In genomic region chr1:107139833-107140702, GRCh38 we compare ENCODE assay signal across 9 cellular contexts. TPM values are rescaled to one million over a fixed set of nuclear protein-coding genes. Genes with fewer than 3 reads are reported as not detected.
DNase-seq lines count a peak whose midpoint lies in the region; ATAC-seq and TF ChIP-seq lines count a peak whose summit lies in the region.
"Had no signal": no experiment of that assay in that cellular context is flagged by ENCODE, and none has a peak within 500 bp of the region (broad histone marks: within the 10 kb centered on the region; RNA-seq: fewer than 3 reads in every experiment).

No MANE protein-coding gene starts in this region.

- H3K9me3 ChIP-seq in Peyer's patch, result no peaks in the 10 kb centered on the region

- BruUV-seq in Calu3 (replicated peaks; lab: Mats Ljungman, UMichigan), result no TSS peak

- H3K4me1 ChIP-seq in Peyer's patch, result peaks cover 0 to 20% (median 3%) of the 10 kb centered on the region in 4 donors

- peak overlapping the region; percentile 72 for H3K4me3 Mint-ChIP-seq in Calu3 (ENCODE audit: low read depth, unreplicated experiment)
- peak overlapping the region; percentile 85 for H3K4me3 Mint-ChIP-seq in stimulated activated naive CD8-positive, alpha-beta T cell treated with anti-CD3 and anti-CD28 coated beads, Interleukin-15, amount 100 ng/mL, for 72 hours

- H3K4me3 ChIP-seq in Peyer's patch (peak overlapping the region; percentile 24 to 59 (median 54)), choroid plexus epithelial cell (ENCODE audit: low read depth, low read length) (peak overlapping the region; percentile 43)

- TF ChIP-seq POLR2A in Peyer's patch (IDR thresholded peaks at IDR 0.05), result no peak

- no peak for TF ChIP-seq CTCF in Calu3 (IDR thresholded peaks at IDR 0.05; ENCODE audit: unreplicated experiment)
- no peak for TF ChIP-seq CTCF in Peyer's patch (IDR thresholded peaks at IDR 0.05)
- no peak for TF ChIP-seq CTCF in choroid plexus epithelial cell (conservative IDR thresholded peaks at IDR 0.05; ENCODE audit: low read depth, low read length)

- H3K36me3 ChIP-seq in Peyer's patch, result no peaks in the 10 kb centered on the region

- no peaks in the 10 kb centered on the region for H3K9me3 Mint-ChIP-seq in Calu3 (ENCODE audit: low read depth, unreplicated experiment)
- H3K9me3 Mint-ChIP-seq in stimulated activated naive CD8-positive, alpha-beta T cell treated with anti-CD3 and anti-CD28 coated beads, Interleukin-15, amount 100 ng/mL, for 72 hours, result no peaks in the 10 kb centered on the region

- H3K27ac ChIP-seq in Peyer's patch, result no peak overlapping the region

- H3K36me3 Mint-ChIP-seq in Calu3 (ENCODE audit: insufficient read depth, unreplicated experiment), result peaks cover 20% of the 10 kb centered on the region

- intact Hi-C loops in Calu3 (cut with micrococcal nuclease; ENCODE audit: unreplicated experiment), result loop anchor here (5.0 to 10.0 kb wide), 4 partner anchors 83 to 518 kb away; partner anchors contain the start of gene PRMT6

- CTCF ChIA-PET in Calu3 (lab: Charles Lee), result no interaction called here

- DNase-seq in Calu3 (peak; percentile 18), Peyer's patch (no peak), choroid plexus epithelial cell (ENCODE audit: low read depth) (peak; percentile 56), left kidney (ENCODE audit: low read depth, low spot score) (peak; percentile 79), A172 (ENCODE audit: low spot score) (no peak)
- peak; percentile 30 to 34 for DNase-seq in stimulated activated naive CD8-positive, alpha-beta T cell treated with anti-CD3 and anti-CD28 coated beads, Interleukin-15, amount 100 ng/mL, for 72 hours

- peaks cover 0 to 5% of the 10 kb centered on the region in 2 donors for H3K27me3 ChIP-seq in Peyer's patch

- H3K27ac Mint-ChIP-seq in Calu3 (ENCODE audit: unreplicated experiment), result peak overlapping the region; percentile 58
- no peak overlapping the region for H3K27ac Mint-ChIP-seq in stimulated activated naive CD8-positive, alpha-beta T cell treated with anti-CD3 and anti-CD28 coated beads, Interleukin-15, amount 100 ng/mL, for 72 hours

- peaks cover 16% of the 10 kb centered on the region for H3K4me1 Mint-ChIP-seq in Calu3 (ENCODE audit: low read depth, unreplicated experiment)
- peaks cover 29% of the 10 kb centered on the region for H3K4me1 Mint-ChIP-seq in stimulated activated naive CD8-positive, alpha-beta T cell treated with anti-CD3 and anti-CD28 coated beads, Interleukin-15, amount 100 ng/mL, for 72 hours

- peaks cover 24% of the 10 kb centered on the region for H3K27me3 Mint-ChIP-seq in Calu3 (ENCODE audit: unreplicated experiment)
- H3K27me3 Mint-ChIP-seq in stimulated activated naive CD8-positive, alpha-beta T cell treated with anti-CD3 and anti-CD28 coated beads, Interleukin-15, amount 100 ng/mL, for 72 hours, result peaks cover 52% of the 10 kb centered on the region

- ATAC-seq in GM21529 (IDR thresholded peaks at IDR 0.05; ENCODE audit: unreplicated experiment) (peak; percentile 43), HG02571 (IDR thresholded peaks at IDR 0.05; ENCODE audit: unreplicated experiment) (no peak)
- ATAC-seq in stimulated activated naive CD8-positive, alpha-beta T cell treated with anti-CD3 and anti-CD28 coated beads, Interleukin-15, amount 100 ng/mL, for 72 hours, result peak; percentile 81

RNA-seq across cellular contexts. Expression of gene NTNG1, which starts 0.8 kb away (rescaled TPM):
- total RNA-seq in Calu3 (2022) (1.5 and 2.6 TPM in 2 replicates), Peyer's patch (10 to 100 TPM in 1 of 4 donors, not detected in 3; 17.3 TPM)
- not detected in 2 replicates for total RNA-seq in A172 (2014; rRNA removed; shearing (Covaris generic))
- total RNA-seq: T-helper 2 cell treated with Interferon-gamma antibody and Interleukin-4, amounts not matched to agents 100 ng/mL and 5 ng/mL, for 36 hours had no signal

Comparison
In these comparisons a context has a peak if more than half of its experiments do, and no peak if none do; other contexts are left out.
1. DNase-seq: peak in Calu3 (single experiment), choroid plexus epithelial cell (single experiment), left kidney (single experiment) and stimulated activated naive CD8-positive, alpha-beta T cell treated with anti-CD3 and anti-CD28 coated beads, Interleukin-15, amount 100 ng/mL, for 72 hours (2 of 2); none in Peyer's patch (0 of 3) and A172 (single experiment).